ENCODE assay signal across 6 cellular contexts in the genomic region with DNA sequence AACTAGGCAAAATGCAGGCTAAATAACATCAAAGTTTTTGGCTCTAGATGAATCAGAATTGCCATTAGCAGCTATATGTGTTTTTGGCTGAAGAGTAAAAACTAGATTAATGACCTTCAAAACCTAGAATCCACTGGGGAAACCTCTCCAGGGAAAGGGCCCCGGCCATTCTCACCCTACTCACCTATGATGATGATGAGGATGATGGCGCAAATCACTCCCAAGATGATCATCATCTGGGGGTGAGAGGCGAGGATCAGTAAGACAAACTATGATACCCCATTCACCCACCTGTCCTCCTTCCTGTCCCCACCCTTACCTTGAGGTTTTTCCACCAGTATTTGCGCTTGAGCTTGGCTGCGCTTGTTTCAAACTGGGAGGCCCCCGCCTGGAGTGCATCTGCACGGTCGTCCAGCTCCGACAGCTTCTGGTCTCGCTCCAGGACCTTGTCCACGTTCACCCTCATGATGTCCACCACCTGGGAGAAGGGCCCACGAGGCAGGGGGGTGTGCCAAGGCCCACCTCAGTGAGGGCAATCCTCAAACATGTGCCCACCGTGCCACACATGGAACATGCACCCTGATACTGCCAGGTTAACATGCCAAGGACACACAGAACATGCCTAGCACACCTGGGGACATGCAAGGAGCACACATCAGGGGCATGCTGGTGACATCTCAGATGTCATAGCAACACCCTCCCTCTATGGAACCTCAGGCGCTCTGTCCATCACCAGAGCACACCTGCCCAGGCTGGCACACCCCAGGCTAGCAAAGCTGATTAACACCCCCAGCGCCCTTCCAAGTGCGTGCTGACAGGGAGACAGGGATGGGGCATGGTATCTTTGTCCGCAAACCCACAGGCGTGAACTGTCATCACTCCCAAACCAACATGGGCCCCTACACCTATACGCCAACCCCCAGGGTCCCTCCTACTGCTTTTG. TPM values are rescaled to one million over a fixed set of nuclear protein-coding genes. Genes with fewer than 3 reads are reported as not detected.
DNase-seq lines count a peak whose midpoint lies in the region; ATAC-seq and TF ChIP-seq lines count a peak whose summit lies in the region.

No MANE protein-coding gene starts in this region.

- peaks cover 27% of the 10 kb centered on the region for H3K36me3 ChIP-seq in NT2/D1 (ENCODE audit: insufficient read depth, insufficient read length, low read length)

- no peaks in the 10 kb centered on the region for H3K9me3 Mint-ChIP-seq in endothelial cell (ENCODE audit: unreplicated experiment)

- H3K27ac Mint-ChIP-seq in endothelial cell (ENCODE audit: unreplicated experiment) = peak overlapping the region; percentile 67

- peaks cover 41% of the 10 kb centered on the region for H3K4me1 Mint-ChIP-seq in endothelial cell (ENCODE audit: unreplicated experiment)

- H3K9me3 ChIP-seq in NT2/D1 (ENCODE audit: insufficient read depth, low read length) = no peaks in the 10 kb centered on the region

- peaks cover 13% of the 10 kb centered on the region for H3K27me3 Mint-ChIP-seq in endothelial cell (ENCODE audit: unreplicated experiment)

- peaks cover 18% of the 10 kb centered on the region for H3K4me1 ChIP-seq in NT2/D1 (ENCODE audit: insufficient read depth, insufficient read length)

- H3K27me3 ChIP-seq in NT2/D1 (ENCODE audit: insufficient read depth, insufficient read length) = no peaks in the 10 kb centered on the region

- DNase-seq in NT2/D1 (ENCODE audit: low read depth, low spot score) (no peak), endothelial cell (ENCODE audit: low spot score) (no peak), DMS79 (lab: John Stamatoyannopoulos, UW) (no peak)

- H3K4me3 Mint-ChIP-seq in endothelial cell (ENCODE audit: unreplicated experiment) = peak overlapping the region; percentile 91

- ATAC-seq in GM18907 (IDR thresholded peaks at IDR 0.05; ENCODE audit: unreplicated experiment) (no peak), HG03469 (IDR thresholded peaks at IDR 0.05; ENCODE audit: unreplicated experiment) (no peak)

- H3K4me3 ChIP-seq in NT2/D1 (ENCODE audit: insufficient read length, low read depth) = peak overlapping the region; percentile 87
- H3K4me3 ChIP-seq in skin epidermis = peak overlapping the region; percentile 73 to 99 (median 94)

- TF ChIP-seq CTCF in endothelial cell (IDR thresholded peaks at IDR 0.05; ENCODE audit: unreplicated experiment) = no peak

- peak overlapping the region; percentile 88 to 100 (median 99) for H3K27ac ChIP-seq in skin epidermis

- peaks cover 14% of the 10 kb centered on the region for H3K36me3 Mint-ChIP-seq in endothelial cell (ENCODE audit: low read depth, unreplicated experiment)

- H3K9ac ChIP-seq in NT2/D1 (ENCODE audit: insufficient read length, low read depth) = peak overlapping the region; percentile 90

RNA-seq across cellular contexts. Expression of gene VAMP2, which starts 1.2 kb away (rescaled TPM):
- total RNA-seq in endothelial cell (ENCODE audit: unreplicated experiment) = 19.8 TPM

RNA-seq across cellular contexts. Expression of gene PER1, which starts 9.4 kb away (rescaled TPM):
- total RNA-seq in endothelial cell (ENCODE audit: unreplicated experiment) = 30.0 TPM

RNA-seq across cellular contexts. Expression of gene TMEM107, which starts 14.6 kb away (rescaled TPM):
- 14.6 TPM for total RNA-seq in endothelial cell (ENCODE audit: unreplicated experiment)

RNA-seq across cellular contexts. Expression of gene BORCS6, which starts 28.4 kb away (rescaled TPM):
- 9.7 TPM for total RNA-seq in endothelial cell (ENCODE audit: unreplicated experiment)

RNA-seq across cellular contexts. Expression of gene HES7, which starts 37.7 kb away (rescaled TPM):
- 3.3 TPM for total RNA-seq in endothelial cell (ENCODE audit: unreplicated experiment)
